In the genomic region with DNA sequence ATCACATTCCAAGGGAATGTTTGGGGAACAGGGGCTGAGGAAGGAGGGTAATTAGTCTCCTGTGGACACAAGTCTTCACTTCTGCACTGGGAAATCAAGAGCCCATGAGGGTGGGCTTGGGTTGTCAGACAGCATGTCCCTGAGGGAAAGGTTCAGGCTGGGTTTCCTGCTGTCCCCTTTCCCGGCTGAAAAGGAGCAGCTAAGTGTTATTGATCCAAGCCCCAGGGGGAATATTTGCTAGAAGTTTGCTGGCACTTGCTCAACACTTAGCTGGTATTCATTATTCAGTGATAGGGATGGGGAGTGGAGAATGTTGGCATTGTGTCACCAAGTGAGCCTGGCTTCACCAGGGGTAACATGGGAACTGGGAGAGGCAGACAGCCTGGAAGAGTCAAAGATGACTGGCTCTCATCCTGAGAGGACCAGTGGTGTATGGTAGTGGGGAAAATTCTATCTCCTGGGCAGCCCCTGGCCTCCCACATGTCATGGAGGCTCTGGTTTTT, we compare ENCODE assay signal across 15 cellular contexts.
DNase-seq lines count a peak whose midpoint lies in the region; ATAC-seq and TF ChIP-seq lines count a peak whose summit lies in the region.
"Had no signal": no experiment of that assay in that cellular context is flagged by ENCODE, and none has a peak within 500 bp of the region (broad histone marks: within the 10 kb centered on the region; RNA-seq: fewer than 3 reads in every experiment).

No MANE protein-coding gene starts in this region.

- peaks cover 0 to 19% of the 10 kb centered on the region in 2 donors for H3K9me3 ChIP-seq in right atrium auricular region

- ATAC-seq in left cardiac atrium (no peak), HG02870 (IDR thresholded peaks at IDR 0.05; ENCODE audit: unreplicated experiment) (no peak)
- ATAC-seq: CD8-positive, alpha-beta T cell; GM12878 had no signal

- no peak for TF ChIP-seq CTCF in right atrium auricular region (IDR thresholded peaks at IDR 0.05)

- H3K27me3 ChIP-seq in right atrium auricular region, result no peaks in the 10 kb centered on the region
- H3K27me3 ChIP-seq: BLaER1 treated with 17β-estradiol and CSF1 and Interleukin-3, amounts not matched to agents 10 nM and 100 nM had no signal

- peak; percentile 40 for DNase-seq in right atrium auricular region (ENCODE audit: low spot score)
- DNase-seq in left cardiac atrium, result no peak
- peak; percentile 16 for DNase-seq in ecto neural progenitor cell (ENCODE audit: low spot score)
- peak; percentile 74 for DNase-seq in mucosa of gallbladder (ENCODE audit: low spot score)
- DNase-seq in cardiac septum (ENCODE audit: low spot score), result no peak
- DNase-seq: Calu3; CD8-positive, alpha-beta T cell; DND-41; EL; GOT3; H7 had no signal

- no peaks in the 10 kb centered on the region for H3K36me3 ChIP-seq in right atrium auricular region
- H3K36me3 ChIP-seq: BLaER1 treated with 17β-estradiol and CSF1 and Interleukin-3, amounts not matched to agents 10 nM and 100 nM had no signal

- no peak overlapping the region for H3K4me3 ChIP-seq in right atrium auricular region
- H3K4me3 ChIP-seq: BLaER1 treated with 17β-estradiol and CSF1 and Interleukin-3, amounts not matched to agents 10 nM and 100 nM; GM12878 had no signal

- H3K4me1 ChIP-seq in right atrium auricular region, result no peaks in the 10 kb centered on the region

- intact Hi-C loops in left cardiac atrium (cut with DNase I) (no loop called here), cardiac septum (cut with DNase I) (no loop called here)

- no peak overlapping the region for H3K27ac ChIP-seq in right atrium auricular region
- H3K27ac ChIP-seq: BLaER1 treated with 17β-estradiol and CSF1 and Interleukin-3, amounts not matched to agents 10 nM and 100 nM; HL-60 had no signal

Comparison
In these comparisons a context has a peak if more than half of its experiments do, and no peak if none do; other contexts are left out.
1. DNase-seq: peak in right atrium auricular region (single experiment), ecto neural progenitor cell (single experiment) and mucosa of gallbladder (single experiment); none in left cardiac atrium (single experiment) and cardiac septum (single experiment).